23 cellular contexts compared by ENCODE assay signal in the genomic region with DNA sequence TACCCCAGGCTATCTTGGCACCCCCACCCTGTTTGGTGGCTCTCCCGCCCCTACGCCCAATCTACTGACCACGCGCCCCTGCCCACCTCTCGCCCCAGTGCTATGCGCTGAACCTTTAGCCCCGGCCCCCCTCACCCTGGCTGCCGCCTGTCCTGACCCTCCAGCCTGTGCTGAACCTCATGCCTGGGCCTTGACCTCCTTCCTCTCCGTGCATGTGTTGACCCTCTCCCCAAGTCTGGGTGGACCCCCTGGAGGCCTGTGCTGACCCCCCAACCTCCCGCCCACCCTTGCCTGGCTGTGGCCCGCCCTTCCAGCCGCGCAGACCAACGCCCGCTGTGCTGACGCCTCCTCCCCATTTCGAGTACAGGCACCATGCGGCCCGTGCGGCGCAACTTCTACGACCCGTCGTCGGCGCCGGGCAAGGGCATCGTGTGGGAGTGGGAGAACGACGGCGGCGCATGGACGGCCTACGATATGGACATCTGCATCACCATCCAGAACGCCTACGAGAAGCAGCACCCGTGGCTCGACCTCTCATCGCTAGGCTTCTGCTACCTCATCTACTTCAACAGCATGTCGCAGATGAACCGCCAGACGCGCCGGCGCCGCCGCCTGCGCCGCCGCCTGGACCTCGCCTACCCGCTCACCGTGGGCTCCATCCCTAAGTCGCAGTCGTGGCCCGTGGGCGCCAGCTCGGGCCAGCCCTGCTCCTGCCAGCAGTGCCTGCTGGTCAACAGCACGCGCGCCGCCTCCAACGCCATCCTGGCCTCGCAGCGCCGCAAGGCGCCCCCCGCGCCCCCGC. TPM values are rescaled to one million over a fixed set of nuclear protein-coding genes. Genes with fewer than 3 reads are reported as not detected.
DNase-seq lines count a peak whose midpoint lies in the region; ATAC-seq and TF ChIP-seq lines count a peak whose summit lies in the region.
"Had no signal": no experiment of that assay in that cellular context is flagged by ENCODE, and none has a peak within 500 bp of the region (broad histone marks: within the 10 kb centered on the region; RNA-seq: fewer than 3 reads in every experiment).

No MANE protein-coding gene starts in this region.

- peaks cover 5% of the 10 kb centered on the region for H3K36me3 ChIP-seq in CD4-positive, CD25-positive, alpha-beta regulatory T cell (ENCODE audit: control insufficient read depth, insufficient read depth, low read length)
- H3K36me3 ChIP-seq in H7 (replicated peaks; ENCODE audit: control insufficient read depth, insufficient read depth, low read length), result no peaks in the 10 kb centered on the region
- H3K36me3 ChIP-seq in endodermal cell (ENCODE audit: control insufficient read depth, insufficient read depth, low read length), result no peaks in the 10 kb centered on the region
- H3K36me3 ChIP-seq: right atrium auricular region, thoracic aorta had no signal

- H3K27ac ChIP-seq in CD4-positive, CD25-positive, alpha-beta regulatory T cell (ENCODE audit: insufficient read depth, low read length, poor library complexity, severe bottlenecking), result no peak overlapping the region
- no peak overlapping the region for H3K27ac ChIP-seq in endodermal cell (ENCODE audit: low read depth, low read length)
- H3K27ac ChIP-seq: right atrium auricular region, thoracic aorta had no signal

- no peak for ATAC-seq in CD4-positive, CD25-positive, alpha-beta regulatory T cell (ENCODE audit: low read depth in 2 of 2)
- ATAC-seq in memory B cell (ENCODE audit: low read depth) (no peak), GM18498 (IDR thresholded peaks at IDR 0.05; ENCODE audit: unreplicated experiment) (no peak)
- ATAC-seq: K562 had no signal

- H3K4me1 ChIP-seq in CD4-positive, CD25-positive, alpha-beta regulatory T cell (ENCODE audit: control insufficient read depth, insufficient read depth, low read length, poor library complexity, severe bottlenecking), result peaks cover 14% of the 10 kb centered on the region
- H3K4me1 ChIP-seq in endodermal cell (ENCODE audit: control insufficient read depth, insufficient read depth, low read length), result no peaks in the 10 kb centered on the region
- H3K4me1 ChIP-seq: right atrium auricular region had no signal

- H3K4me3 ChIP-seq in CD4-positive, CD25-positive, alpha-beta regulatory T cell (ENCODE audit: low read depth, low read length), result no peak overlapping the region
- H3K4me3 ChIP-seq in H7 (ENCODE audit: insufficient read depth, low read depth, low read length), result peak overlapping the region; percentile 48
- H3K4me3 ChIP-seq in endodermal cell (ENCODE audit: low read length), result no peak overlapping the region
- H3K4me3 ChIP-seq: K562, right atrium auricular region, thoracic aorta had no signal

- peaks cover 9% of the 10 kb centered on the region for H3K36me3 Mint-ChIP-seq in CD4-positive, CD25-positive, alpha-beta regulatory T cell
- no peaks in the 10 kb centered on the region for H3K36me3 Mint-ChIP-seq in endodermal cell (ENCODE audit: low read depth)
- no peaks in the 10 kb centered on the region for H3K36me3 Mint-ChIP-seq in memory B cell
- H3K36me3 Mint-ChIP-seq in mesothelial cell of epicardium, result no peaks in the 10 kb centered on the region
- H3K36me3 Mint-ChIP-seq: activated naive CD8-positive, alpha-beta T cell treated with anti-CD3 and anti-CD28 coated beads for 36 hours had no signal

- no peak overlapping the region for H3K4me3 Mint-ChIP-seq in CD4-positive, CD25-positive, alpha-beta regulatory T cell
- H3K4me3 Mint-ChIP-seq in endodermal cell, result peak overlapping the region; percentile 44
- peak overlapping the region; percentile 65 for H3K4me3 Mint-ChIP-seq in memory B cell
- H3K4me3 Mint-ChIP-seq in mesothelial cell of epicardium, result no peak overlapping the region
- H3K4me3 Mint-ChIP-seq: activated naive CD8-positive, alpha-beta T cell treated with anti-CD3 and anti-CD28 coated beads for 36 hours; CD4-positive, alpha-beta memory T cell had no signal

- no peaks in the 10 kb centered on the region for H3K9me3 ChIP-seq in CD4-positive, CD25-positive, alpha-beta regulatory T cell (ENCODE audit: control insufficient read depth in 2 of 2, low read length in 2 of 2)
- no peaks in the 10 kb centered on the region for H3K9me3 ChIP-seq in endodermal cell (ENCODE audit: control insufficient read depth, low read length)
- H3K9me3 ChIP-seq: right atrium auricular region, thoracic aorta had no signal

- TF ChIP-seq CTCF in endodermal cell (conservative IDR thresholded peaks at IDR 0.05), result no peak
- no peak for TF ChIP-seq CTCF in mesothelial cell of epicardium (IDR thresholded peaks at IDR 0.05; ENCODE audit: unreplicated experiment)

- WGBS in endodermal cell (ENCODE audit: insufficient coverage in 1 of 2, insufficient read length in 1 of 2), 2 experiments, result 17 to 19% methylated on average over 39 to 70 of the region's 70 CpGs

- peak overlapping the region in 2 of 3 donors; percentile 23 to 69 for H3K27ac Mint-ChIP-seq in CD4-positive, CD25-positive, alpha-beta regulatory T cell
- no peak overlapping the region for H3K27ac Mint-ChIP-seq in endodermal cell
- peak overlapping the region; percentile 69 for H3K27ac Mint-ChIP-seq in memory B cell
- H3K27ac Mint-ChIP-seq in mesothelial cell of epicardium, result no peak overlapping the region
- H3K27ac Mint-ChIP-seq: activated naive CD8-positive, alpha-beta T cell treated with anti-CD3 and anti-CD28 coated beads for 36 hours had no signal

- no peaks in the 10 kb centered on the region for H3K27me3 Mint-ChIP-seq in CD4-positive, CD25-positive, alpha-beta regulatory T cell
- peaks cover 60% of the 10 kb centered on the region for H3K27me3 Mint-ChIP-seq in endodermal cell (ENCODE audit: insufficient read depth)
- H3K27me3 Mint-ChIP-seq in memory B cell, result peaks cover 2% of the 10 kb centered on the region
- H3K27me3 Mint-ChIP-seq in mesothelial cell of epicardium (ENCODE audit: low read depth), result peaks cover 94% of the 10 kb centered on the region
- H3K27me3 Mint-ChIP-seq: activated naive CD8-positive, alpha-beta T cell treated with anti-CD3 and anti-CD28 coated beads for 36 hours; CD4-positive, alpha-beta memory T cell had no signal

- no peaks in the 10 kb centered on the region for H3K9me3 Mint-ChIP-seq in CD4-positive, CD25-positive, alpha-beta regulatory T cell
- H3K9me3 Mint-ChIP-seq in endodermal cell (no peaks in the 10 kb centered on the region), memory B cell (no peaks in the 10 kb centered on the region), mesothelial cell of epicardium (no peaks in the 10 kb centered on the region)
- H3K9me3 Mint-ChIP-seq: activated naive CD8-positive, alpha-beta T cell treated with anti-CD3 and anti-CD28 coated beads for 36 hours; CD4-positive, alpha-beta memory T cell had no signal

- H3K9ac ChIP-seq in endodermal cell (ENCODE audit: extremely low read depth, low read length, poor library complexity, severe bottlenecking), result no peak overlapping the region

- H3K4me1 Mint-ChIP-seq in CD4-positive, CD25-positive, alpha-beta regulatory T cell, result peaks cover 2 to 52% (median 30%) of the 10 kb centered on the region in 4 donors
- no peaks in the 10 kb centered on the region for H3K4me1 Mint-ChIP-seq in endodermal cell
- H3K4me1 Mint-ChIP-seq in memory B cell, result peaks cover 60% of the 10 kb centered on the region
- H3K4me1 Mint-ChIP-seq in mesothelial cell of epicardium, result no peaks in the 10 kb centered on the region

- H3K27me3 ChIP-seq in CD4-positive, CD25-positive, alpha-beta regulatory T cell (ENCODE audit: control insufficient read depth, insufficient read depth, low read length), result no peaks in the 10 kb centered on the region
- peaks cover 32% of the 10 kb centered on the region for H3K27me3 ChIP-seq in H7 (ENCODE audit: control insufficient read depth, insufficient read depth, low read length)
- peaks cover 52% of the 10 kb centered on the region for H3K27me3 ChIP-seq in endodermal cell (ENCODE audit: control insufficient read depth, insufficient read depth, low read length, poor library complexity, severe bottlenecking)
- H3K27me3 ChIP-seq: right atrium auricular region had no signal

- DNase-seq in CD4-positive, CD25-positive, alpha-beta regulatory T cell, result no peak
- DNase-seq in H7 (peak; percentile 82), endodermal cell (peak; percentile 79), memory B cell (ENCODE audit: low spot score in 2 of 2) (peak in 1 of 2 donors; percentile 44), mesothelial cell of epicardium (ENCODE audit: low spot score in 2 of 2, unreplicated experiment in 2 of 2) (no peak), LoVo (ENCODE audit: low spot score) (no peak), NCI-H1105 (lab: John Stamatoyannopoulos, UW) (no peak)
- DNase-seq: activated CD4-positive, CD25-positive, alpha-beta regulatory T cell treated with anti-CD3 and anti-CD28 coated beads, Interleukin-2, amount 50 U/mL, for 72 hours; activated naive CD8-positive, alpha-beta T cell treated with anti-CD3 and anti-CD28 coated beads for 36 hours; CD4-positive, alpha-beta memory T cell; DMS79; effector memory CD4-positive, alpha-beta T cell; head of caudate nucleus; MV-4-11; NCI-H187 treated with DMSO at 0.1 percent for 48 hours; NCI-H510A had no signal

RNA-seq across cellular contexts. Expression of a gene that starts 20.7 kb away (rescaled TPM):
- 7.8 TPM for total RNA-seq in CD4-positive, CD25-positive, alpha-beta regulatory T cell
- 1 to 10 TPM in 1 of 4 donors, under 1 TPM in 3; 0.64 to 1.1 (median 0.84) TPM for polyA plus RNA-seq in CD4-positive, CD25-positive, alpha-beta regulatory T cell
- total RNA-seq in H7 (2014; rRNA removed; shearing (Covaris generic)), result 1.00 and 2.5 TPM in 2 replicates
- total RNA-seq in endodermal cell (1 to 10 TPM; 3.3 to 4.9 TPM), mesothelial cell of epicardium (1.2 to 1.6 TPM (median 1.4 TPM) in 3 replicates)
- 12.4 TPM for polyA plus RNA-seq in endodermal cell (2013, experiment 1 of 2)
- 8.3 TPM for polyA plus RNA-seq in endodermal cell (2013, experiment 2 of 2)
- total RNA-seq: fibroblast of lung, K562 had no signal
- polyA plus RNA-seq: fibroblast of lung, K562 had no signal

RNA-seq across cellular contexts. Expression of a gene that starts 58.3 kb away (rescaled TPM):
- total RNA-seq in CD4-positive, CD25-positive, alpha-beta regulatory T cell, result not detected
- polyA plus RNA-seq in CD4-positive, CD25-positive, alpha-beta regulatory T cell, result under 1 TPM in 3 of 4 donors, not detected in 1; 0.42 to 0.79 (median 0.73) TPM
- total RNA-seq in H7 (2014; rRNA removed; shearing (Covaris generic)), result 4.4 and 4.5 TPM in 2 replicates
- total RNA-seq in endodermal cell (1 to 10 TPM in 1 of 2 donors, under 1 TPM in 1; 0.77 to 1.4 TPM), mesothelial cell of epicardium (0.61 to 1.2 TPM (median 0.65 TPM) in 3 replicates)
- 0.50 TPM for polyA plus RNA-seq in endodermal cell (2013, experiment 1 of 2)
- polyA plus RNA-seq in endodermal cell (2013, experiment 2 of 2), result 0.25 TPM
- total RNA-seq: fibroblast of lung, omental fat pad, right atrium auricular region had no signal
- polyA plus RNA-seq: AG04450, fibroblast of lung had no signal

Comparison
In these comparisons a context has a peak if more than half of its experiments do, and no peak if none do; other contexts are left out.
1. DNase-seq: peak in H7 (single experiment) and endodermal cell (single experiment); none in CD4-positive, CD25-positive, alpha-beta regulatory T cell (0 of 3), mesothelial cell of epicardium (0 of 2), LoVo (single experiment) and NCI-H1105 (single experiment).
2. H3K27ac Mint-ChIP-seq: peak in CD4-positive, CD25-positive, alpha-beta regulatory T cell (2 of 3) and memory B cell (single experiment); none in endodermal cell (single experiment) and mesothelial cell of epicardium (single experiment).
3. H3K4me3 Mint-ChIP-seq: peak in endodermal cell (single experiment) and memory B cell (single experiment); none in CD4-positive, CD25-positive, alpha-beta regulatory T cell (0 of 4) and mesothelial cell of epicardium (single experiment).